ENCODE assay signal across 8 cellular contexts in genomic region chr6:153024401-153025017, GRCh38. TPM values are rescaled to one million over a fixed set of nuclear protein-coding genes. Genes with fewer than 3 reads are reported as not detected.
DNase-seq lines count a peak whose midpoint lies in the region; ATAC-seq, FAIRE-seq and TF ChIP-seq lines count a peak whose summit lies in the region.

No MANE protein-coding gene starts in this region.

- H3K4me1 ChIP-seq in PC-9 (replicated peaks; ENCODE audit: insufficient read depth) (no peaks in the 10 kb centered on the region), parathyroid adenoma (no peaks in the 10 kb centered on the region)

- DNase-seq in NCI-H1436 (lab: John Stamatoyannopoulos, UW) (peak; percentile 40), NCI-H1436 treated with DMSO at 0.1 percent for 48 hours (lab: John Stamatoyannopoulos, UW) (no peak), HTR-8/SVneo (ENCODE audit: insufficient read length, low spot score) (peak; percentile 30), PC-9 (peak in 1 of 2 experiments; percentile 11), globus pallidus (ENCODE audit: low spot score) (peak; percentile 47)
- DNase-seq in activated effector memory CD4-positive, alpha-beta T cell treated with Interleukin-2 at 50 U/mL for 16 hours = peak; percentile 8

- no peaks in the 10 kb centered on the region for H4K20me1 ChIP-seq in PC-9 (ENCODE audit: insufficient read depth)

- H3K27me3 ChIP-seq in PC-9 (ENCODE audit: insufficient read depth, low read depth) = no peaks in the 10 kb centered on the region
- H3K27me3 ChIP-seq in parathyroid adenoma (ENCODE audit: control insufficient read depth, insufficient read depth, low read length) = no peaks in the 10 kb centered on the region

- no peak overlapping the region for H3K27ac ChIP-seq in PC-9
- H3K27ac ChIP-seq in parathyroid adenoma = no peak overlapping the region

- H3F3A ChIP-seq in PC-9 (ENCODE audit: insufficient read depth, low read depth) = no peaks in the 10 kb centered on the region

- TF ChIP-seq CTCF in PC-9 (conservative IDR thresholded peaks at IDR 0.05) (peak; percentile 84), parathyroid adenoma (IDR thresholded peaks at IDR 0.05) (peak; percentile 80)

- POLR2A ChIA-PET in PC-9 (lab: Charles Lee; ENCODE audit: unreplicated experiment) = no interaction called here

- H3K9me2 ChIP-seq in PC-9 (ENCODE audit: insufficient read depth) = no peaks in the 10 kb centered on the region

- intact Hi-C loops in PC-9 (cut with micrococcal nuclease; ENCODE audit: unreplicated experiment) = loop anchor here (1.0 to 10.0 kb wide), 3 partner anchors 70 to 280 kb away; no protein-coding TSS in a partner anchor

- H3K4me2 ChIP-seq in PC-9 = peak overlapping the region; percentile 26; the same call in 1 of the 2 replicates
- H3K4me2 ChIP-seq in parathyroid adenoma (ENCODE audit: low read length) = no peak overlapping the region

- H3K4me3 ChIP-seq in PC-9 = no peak overlapping the region
- H3K4me3 ChIP-seq in parathyroid adenoma (ENCODE audit: low read depth, low read length) = no peak overlapping the region

- FAIRE-seq in HTR-8/SVneo (lab: Jason Lieb, UNC) = peak; percentile 77

- no peaks in the 10 kb centered on the region for H3K36me3 ChIP-seq in PC-9 (ENCODE audit: low read depth)
- no peaks in the 10 kb centered on the region for H3K36me3 ChIP-seq in parathyroid adenoma (ENCODE audit: control insufficient read depth, insufficient read depth, low read length)

- BruUV-seq in PC-9 (replicated peaks; lab: Mats Ljungman, UMichigan) = no TSS peak

- no peaks in the 10 kb centered on the region for H3K79me2 ChIP-seq in PC-9 (ENCODE audit: low read depth)
- no peaks in the 10 kb centered on the region for H3K79me2 ChIP-seq in parathyroid adenoma

- no peak overlapping the region for H3K9ac ChIP-seq in parathyroid adenoma

- H3K9me3 ChIP-seq in PC-9 (ENCODE audit: insufficient read depth, low read depth) (no peaks in the 10 kb centered on the region), parathyroid adenoma (ENCODE audit: control insufficient read depth, low read length) (no peaks in the 10 kb centered on the region)

- H2AFZ ChIP-seq in PC-9 (no peak overlapping the region), parathyroid adenoma (peak overlapping the region; percentile 16)

- ATAC-seq in GM21737 (IDR thresholded peaks at IDR 0.05; ENCODE audit: unreplicated experiment) = peak; percentile 94

- CTCF ChIA-PET in PC-9 (lab: Charles Lee) = interaction anchor here (0.7 kb wide), 1 partner anchor 647 kb away, joined by 3 read pairs; no protein-coding TSS in a partner anchor

RNA-seq across cellular contexts. Expression of gene MTRF1L, which starts 22.0 kb away (rescaled TPM):
- 5.7 and 8.0 TPM in 2 replicates for total RNA-seq in PC-9 (2021)

RNA-seq across cellular contexts. Expression of gene FBXO5, which starts 41.7 kb away (rescaled TPM):
- 14.8 and 20.6 TPM in 2 replicates for total RNA-seq in PC-9 (2021)
